20 cellular contexts compared by ENCODE assay signal in genomic region chr2:24834733-24835395, GRCh38. TPM values are rescaled to one million over a fixed set of nuclear protein-coding genes. Genes with fewer than 3 reads are reported as not detected.
"Had no signal": no experiment of that assay in that cellular context is flagged by ENCODE, and none has a peak within 500 bp of the region (broad histone marks: within the 10 kb centered on the region; RNA-seq: fewer than 3 reads in every experiment).

No MANE protein-coding gene starts in this region.

- H3K27ac Mint-ChIP-seq: activated T-cell treated with anti-CD3 and anti-CD28 coated beads, Interleukin-2, amount 50 U/mL, for 72 hours had no signal

- H3K4me3 ChIP-seq: adrenal gland, ascending aorta, esophagus muscularis mucosa, heart left ventricle, left lung, lung, tibial nerve had no signal

- H3K4me1 Mint-ChIP-seq: naive B cell had no signal

- H3K9me3 ChIP-seq: adrenal gland, ascending aorta, esophagus muscularis mucosa, heart left ventricle, left lung, tibial nerve had no signal

- H3K4me3 Mint-ChIP-seq: activated T-cell treated with anti-CD3 and anti-CD28 coated beads, Interleukin-2, amount 50 U/mL, for 72 hours; brain; naive B cell had no signal

- ATAC-seq: activated T-cell treated with anti-CD3 and anti-CD28 coated beads, Interleukin-2, amount 50 U/mL, for 72 hours; heart left ventricle; left lung; right cardiac atrium had no signal

- H3K36me3 ChIP-seq: adrenal gland had no signal

- H3K4me1 ChIP-seq: adrenal gland, ascending aorta, esophagus muscularis mucosa, foreskin keratinocyte, heart left ventricle, left lung had no signal

- H3K9me3 Mint-ChIP-seq: activated naive CD4-positive, alpha-beta T cell treated with anti-CD3 and anti-CD28 coated beads, Interleukin-2, amount 50 U/mL, for 72 hours; activated T-cell treated with anti-CD3 and anti-CD28 coated beads, Interleukin-2, amount 50 U/mL, for 72 hours; brain; naive B cell had no signal

- DNase-seq: activated CD4-positive, alpha-beta T cell treated with anti-CD3 and anti-CD28 coated beads for 4 hours; activated CD4-positive, alpha-beta T cell treated with anti-CD3 and anti-CD28 coated beads, Interleukin-2, amount 50 U/mL, for 4 hours; activated naive CD4-positive, alpha-beta T cell; activated T-cell treated with anti-CD3 and anti-CD28 coated beads for 4 hours; activated T-cell treated with anti-CD3 and anti-CD28 coated beads, Interleukin-2, amount 50 U/mL, for 72 hours; adrenal gland; cortex of kidney; heart left ventricle; left lung; naive B cell; occipital lobe; right cardiac atrium; stimulated activated naive CD4-positive, alpha-beta T cell treated with Interleukin-2 at 50 U/mL for 16 hours had no signal

- H3K27ac ChIP-seq: adrenal gland, ascending aorta, esophagus muscularis mucosa, foreskin keratinocyte, heart left ventricle, left lung, tibial nerve had no signal

- H3K27me3 ChIP-seq: adrenal gland, ascending aorta, esophagus muscularis mucosa, foreskin keratinocyte, heart left ventricle, left lung, tibial nerve had no signal

- H3K27me3 Mint-ChIP-seq: naive B cell had no signal

RNA-seq across cellular contexts. Expression of gene CENPO, which starts 41.6 kb away (rescaled TPM):
- total RNA-seq: ascending aorta had no signal
